In genomic region chr4:174516345-174516744, GRCh38 we compare ENCODE assay signal across 32 cellular contexts. TPM values are rescaled to one million over a fixed set of nuclear protein-coding genes. Genes with fewer than 3 reads are reported as not detected.
"Had no signal": no experiment of that assay in that cellular context is flagged by ENCODE, and none has a peak within 500 bp of the region (broad histone marks: within the 10 kb centered on the region; RNA-seq: fewer than 3 reads in every experiment).

No MANE protein-coding gene starts in this region.

- H3K4me2 ChIP-seq: SK-N-SH had no signal

- H3K9ac ChIP-seq: SK-N-SH had no signal

- H3K27ac ChIP-seq: adrenal gland, Peyer's patch, SJSA1 had no signal

- H3K27me3 ChIP-seq: adrenal gland, Peyer's patch, SJSA1 had no signal

- DNase-seq: activated CD4-positive, alpha-beta T cell treated with anti-CD3 and anti-CD28 coated beads for 36 hours; activated CD4-positive, alpha-beta T cell treated with anti-CD3 and anti-CD28 coated beads, Interleukin-2, amount 10 ng/mL, durations not matched to agents 7 days and 5 days; activated CD4-positive, alpha-beta T cell treated with anti-CD3 and anti-CD28 coated beads, Interleukin-2, amount 50 U/mL, for 48 hours; activated CD8-positive, alpha-beta T cell treated with anti-CD3 and anti-CD28 coated beads, Interleukin-2, amount 10 ng/mL, durations not matched to agents 7 days and 5 days; activated gamma-delta T cell; activated naive CD4-positive, alpha-beta T cell treated with Interleukin-2 at 50 U/mL for 16 hours; activated T-cell treated with anti-CD3 and anti-CD28 coated beads, Interleukin-2, amount 50 U/mL, for 24 hours; adrenal gland; central memory CD4-positive, alpha-beta T cell; Karpas-422; NCI-H1105; NCI-H1417 treated with DMSO at 0.1 percent for 48 hours; NCI-H1930; NCI-H2081 treated with DMSO at 0.1 percent for 48 hours; NCI-H2171; NCI-H510A; NCI-H526; NCI-H748 treated with DMSO at 0.1 percent for 48 hours; NK-92 treated with Interleukin-12 subunit alpha and Interleukin-12 subunit beta, amount 100 ng/mL, for 24 hours; PC-3; Peyer's patch; RPMI8226; SHP77 treated with DMSO at 0.1 percent for 48 hours; SK-N-SH had no signal

- H3K27ac Mint-ChIP-seq: activated CD4-positive, alpha-beta T cell treated with anti-CD3 and anti-CD28 coated beads for 36 hours; activated CD8-positive, alpha-beta T cell treated with anti-CD3 and anti-CD28 coated beads, Interleukin-2, amount 10 ng/mL, durations not matched to agents 7 days and 5 days; activated naive CD4-positive, alpha-beta T cell treated with anti-CD3 and anti-CD28 coated beads, Interleukin-2, amount 50 U/mL, for 72 hours; activated T-cell treated with anti-CD3 and anti-CD28 coated beads, Interleukin-2, amount 50 U/mL, for 24 hours; activated T-helper 2 cell treated with anti-CD3 and anti-CD28 coated beads, Interferon-gamma antibody, Interleukin-2, Interleukin-4, amounts not matched to agents 10 μg/mL and 5 μg/mL and 100 μg/mL, durations not matched to agents 14 hours and 24 hours and 36 hours; brain; T-helper 1 cell treated with Interleukin-12 subunit alpha and Interleukin-12 subunit beta and Interleukin-4 antibody, amounts not matched to agents 30 μg/mL and 1 μg/mL, for 36 hours; T-helper 2 cell treated with Interferon-gamma antibody and Interleukin-4, amounts not matched to agents 5 μg/mL and 100 μg/mL, for 36 hours; WTC11 had no signal

- H3K36me3 ChIP-seq: adrenal gland, SJSA1 had no signal

- H3K36me3 Mint-ChIP-seq: brain, WTC11 had no signal

- H3K4me1 Mint-ChIP-seq: brain had no signal

- ATAC-seq: activated CD4-positive, alpha-beta T cell treated with anti-CD3 and anti-CD28 coated beads for 36 hours; activated CD4-positive, CD25-positive, alpha-beta regulatory T cell treated with anti-CD3 and anti-CD28 coated beads, Interleukin-2, amount 50 U/mL, for 24 hours; activated CD8-positive, alpha-beta T cell treated with anti-CD3 and anti-CD28 coated beads, Interleukin-2, amount 10 ng/mL, durations not matched to agents 7 days and 5 days; activated naive CD4-positive, alpha-beta T cell treated with anti-CD3 and anti-CD28 coated beads, Interleukin-2, amount 50 U/mL, for 72 hours; PC-3; WTC11 had no signal

- H3K9me3 ChIP-seq: adrenal gland, Peyer's patch, SJSA1, SK-N-SH had no signal

- H3K9me3 Mint-ChIP-seq: activated CD4-positive, alpha-beta T cell treated with anti-CD3 and anti-CD28 coated beads, Interleukin-2, amount 10 ng/mL, durations not matched to agents 7 days and 5 days; activated T-cell treated with anti-CD3 and anti-CD28 coated beads, Interleukin-2, amount 50 U/mL, for 24 hours; activated T-helper 2 cell treated with anti-CD3 and anti-CD28 coated beads, Interferon-gamma antibody, Interleukin-2, Interleukin-4, amounts not matched to agents 10 μg/mL and 5 μg/mL and 100 μg/mL, durations not matched to agents 14 hours and 24 hours and 36 hours; brain; T-helper 1 cell treated with Interleukin-12 subunit alpha and Interleukin-12 subunit beta and Interleukin-4 antibody, amounts not matched to agents 30 μg/mL and 1 μg/mL, for 36 hours; T-helper 2 cell treated with Interferon-gamma antibody and Interleukin-4, amounts not matched to agents 5 μg/mL and 100 μg/mL, for 36 hours; WTC11 had no signal

- H3K4me1 ChIP-seq: adrenal gland, SJSA1 had no signal

- H3K4me3 Mint-ChIP-seq: activated CD4-positive, alpha-beta T cell treated with anti-CD3 and anti-CD28 coated beads for 36 hours; activated CD4-positive, alpha-beta T cell treated with anti-CD3 and anti-CD28 coated beads, Interleukin-2, amount 10 ng/mL, durations not matched to agents 7 days and 5 days; activated CD8-positive, alpha-beta T cell treated with anti-CD3 and anti-CD28 coated beads, Interleukin-2, amount 10 ng/mL, durations not matched to agents 7 days and 5 days; activated T-cell treated with anti-CD3 and anti-CD28 coated beads, Interleukin-2, amount 50 U/mL, for 24 hours; brain; T-helper 1 cell treated with Interleukin-12 subunit alpha and Interleukin-12 subunit beta and Interleukin-4 antibody, amounts not matched to agents 30 μg/mL and 1 μg/mL, for 36 hours; T-helper 2 cell treated with Interferon-gamma antibody and Interleukin-4, amounts not matched to agents 5 μg/mL and 100 μg/mL, for 36 hours; WTC11 had no signal

- H3K27me3 Mint-ChIP-seq: brain had no signal

- H3K4me3 ChIP-seq: adrenal gland, Peyer's patch, SJSA1 had no signal

RNA-seq across cellular contexts. Expression of gene HPGD, which starts 5.9 kb away (rescaled TPM):
- polyA plus RNA-seq: SK-N-SH had no signal
